Comparison of ENCODE assay signal across 10 cellular contexts in genomic region chr2:195477248-195477995, GRCh38.
DNase-seq lines count a peak whose midpoint lies in the region; ATAC-seq, FAIRE-seq and TF ChIP-seq lines count a peak whose summit lies in the region.
"Had no signal": no experiment of that assay in that cellular context is flagged by ENCODE, and none has a peak within 500 bp of the region (broad histone marks: within the 10 kb centered on the region; RNA-seq: fewer than 3 reads in every experiment).

No MANE protein-coding gene starts in this region.

- peaks cover 0 to 10% (median 5%) of the 10 kb centered on the region in 7 donors for H3K9me3 Mint-ChIP-seq in CD14-positive monocyte
- H3K9me3 Mint-ChIP-seq: neural progenitor cell had no signal

- intact Hi-C loops in CD14-positive monocyte (cut with micrococcal nuclease) = no loop called here

- peaks cover 0 to 2% (median 2%) of the 10 kb centered on the region in 3 donors for H3K27me3 Mint-ChIP-seq in CD14-positive monocyte (ENCODE audit: low read depth in 3 of 3)

- H2AFZ ChIP-seq in fibroblast of lung (ENCODE audit: low read length) = no peak overlapping the region
- H2AFZ ChIP-seq: neural progenitor cell had no signal

- H3K4me2 ChIP-seq in fibroblast of lung (ENCODE audit: extremely low read depth, insufficient read depth, low read length) = no peak overlapping the region
- H3K4me2 ChIP-seq: neural progenitor cell had no signal

- no peak overlapping the region for H3K9ac ChIP-seq in fibroblast of lung (ENCODE audit: insufficient read depth, low read length)
- H3K9ac ChIP-seq: neural progenitor cell had no signal

- no peaks in the 10 kb centered on the region for H3K36me3 ChIP-seq in fibroblast of lung (ENCODE audit: control insufficient read depth, insufficient read depth, low read length)
- H3K36me3 ChIP-seq: neural progenitor cell had no signal

- no peak overlapping the region for H3K4me3 ChIP-seq in fibroblast of lung (replicated peaks in 1 of 4; ENCODE audit: control extremely low read depth in 1 of 4, insufficient read depth in 1 of 4, low read depth in 3 of 4, low read length in 4 of 4)
- H3K4me3 ChIP-seq: neural progenitor cell had no signal

- no peaks in the 10 kb centered on the region for H4K20me1 ChIP-seq in fibroblast of lung (ENCODE audit: control insufficient read depth, extremely low read depth, insufficient read depth, low read length)

- H3K79me2 ChIP-seq in fibroblast of lung (ENCODE audit: control insufficient read depth, insufficient read depth, low read length) = no peaks in the 10 kb centered on the region

- no peaks in the 10 kb centered on the region for H3K27me3 ChIP-seq in fibroblast of lung (ENCODE audit: control insufficient read depth, insufficient read depth, low read length)
- H3K27me3 ChIP-seq: neural progenitor cell had no signal

- H3K27ac Mint-ChIP-seq in CD14-positive monocyte = no peak overlapping the region
- H3K27ac Mint-ChIP-seq: neural progenitor cell had no signal

- H3K27ac ChIP-seq in fibroblast of lung (ENCODE audit: insufficient read depth, low read length) = no peak overlapping the region
- H3K27ac ChIP-seq: neural progenitor cell had no signal

- ATAC-seq in GM21619 (IDR thresholded peaks at IDR 0.05; ENCODE audit: unreplicated experiment) = peak; percentile 68
- ATAC-seq in GM21515 (IDR thresholded peaks at IDR 0.05; ENCODE audit: unreplicated experiment) = no peak
- ATAC-seq: Panc1 had no signal

- no peaks in the 10 kb centered on the region for H3K4me1 ChIP-seq in fibroblast of lung (ENCODE audit: control insufficient read depth, extremely low read depth, insufficient read depth, low read length)
- H3K4me1 ChIP-seq: neural progenitor cell had no signal

- no peak for TF ChIP-seq CTCF in fibroblast of lung (conservative IDR thresholded peaks at IDR 0.05 in 1 of 2, IDR thresholded peaks at IDR 0.05 in 1 of 2; ENCODE audit: low read depth in 1 of 2, low read length in 2 of 2)
- no peak for TF ChIP-seq CTCF in D721Med (IDR thresholded peaks at IDR 0.05; ENCODE audit: insufficient read depth, missing control alignments)
- TF ChIP-seq CTCF in CD14-positive monocyte (IDR thresholded peaks at IDR 0.05) = no peak

- DNase-seq in GM04504 (ENCODE audit: low read depth) = peak; percentile 51
- peak; percentile 70 for DNase-seq in HT1080 (ENCODE audit: low read depth)
- peak; percentile 82 to 91 for DNase-seq in fibroblast of lung (ENCODE audit: low read depth in 2 of 2)
- no peak for DNase-seq in AG08395 (ENCODE audit: low spot score)
- no peak for DNase-seq in D721Med (ENCODE audit: insufficient read length, low spot score)
- no peak for DNase-seq in CD14-positive monocyte (ENCODE audit: low spot score)

- H3K36me3 Mint-ChIP-seq in CD14-positive monocyte = peaks cover 0 to 3% of the 10 kb centered on the region in 2 donors
- H3K36me3 Mint-ChIP-seq: neural progenitor cell had no signal

- no peaks in the 10 kb centered on the region for H3K9me3 ChIP-seq in fibroblast of lung (ENCODE audit: control insufficient read depth, insufficient read depth, low read depth, low read length)

- peaks cover 12% of the 10 kb centered on the region for H3K4me1 Mint-ChIP-seq in CD14-positive monocyte
- H3K4me1 Mint-ChIP-seq: neural progenitor cell had no signal

- FAIRE-seq in D721Med (lab: Jason Lieb, UNC) = no peak

- H3K4me3 Mint-ChIP-seq in CD14-positive monocyte = no peak overlapping the region
- H3K4me3 Mint-ChIP-seq: neural progenitor cell had no signal

Comparison
In these comparisons a context has a peak if more than half of its experiments do, and no peak if none do; other contexts are left out.
1. DNase-seq: peak in GM04504 (single experiment), HT1080 (single experiment) and fibroblast of lung (2 of 2); none in AG08395 (single experiment), D721Med (single experiment) and CD14-positive monocyte (single experiment).